ENCODE assay signal across 24 cellular contexts in genomic region chr6:18432619-18433018, GRCh38. TPM values are rescaled to one million over a fixed set of nuclear protein-coding genes. Genes with fewer than 3 reads are reported as not detected.
DNase-seq lines count a peak whose midpoint lies in the region; ATAC-seq and TF ChIP-seq lines count a peak whose summit lies in the region.
"Had no signal": no experiment of that assay in that cellular context is flagged by ENCODE, and none has a peak within 500 bp of the region (broad histone marks: within the 10 kb centered on the region; RNA-seq: fewer than 3 reads in every experiment).

No MANE protein-coding gene starts in this region.

- H3K4me1 ChIP-seq in PC-9 (replicated peaks; ENCODE audit: insufficient read depth) (peaks cover 50% of the 10 kb centered on the region), foreskin keratinocyte (peaks cover 26% of the 10 kb centered on the region), psoas muscle (peaks cover 93% of the 10 kb centered on the region)

- H3F3A ChIP-seq in PC-9 (ENCODE audit: insufficient read depth, low read depth): peaks cover 11% of the 10 kb centered on the region; the same call in 1 of the 2 replicates

- H3K9me3 ChIP-seq in PC-9 (ENCODE audit: insufficient read depth, low read depth) (no peaks in the 10 kb centered on the region), psoas muscle (no peaks in the 10 kb centered on the region)

- peak overlapping the region in 6 of 7 donors; percentile 2 to 76 (median 42) for H3K27ac Mint-ChIP-seq in CD14-positive monocyte
- H3K27ac Mint-ChIP-seq: activated CD8-positive, alpha-beta T cell treated with anti-CD3 and anti-CD28 coated beads, Interleukin-2, amount 10 ng/mL, durations not matched to agents 7 days and 5 days had no signal

- no peak for TF ChIP-seq CTCF in CD14-positive monocyte (IDR thresholded peaks at IDR 0.05)
- TF ChIP-seq CTCF in PC-9 (conservative IDR thresholded peaks at IDR 0.05): no peak
- TF ChIP-seq CTCF in foreskin keratinocyte (conservative IDR thresholded peaks at IDR 0.05): no peak
- TF ChIP-seq CTCF in psoas muscle (IDR thresholded peaks at IDR 0.05): no peak
- no peak for TF ChIP-seq CTCF in GM20000 (IDR thresholded peaks at IDR 0.05; ENCODE audit: extremely low read depth, missing control alignments)

- no peaks in the 10 kb centered on the region for H4K20me1 ChIP-seq in PC-9 (ENCODE audit: insufficient read depth)

- BruUV-seq in PC-9 (replicated peaks; lab: Mats Ljungman, UMichigan): no TSS peak

- DNase-seq in CD14-positive monocyte (ENCODE audit: low spot score) (no peak), PC-9 (no peak), foreskin keratinocyte (no peak), psoas muscle (no peak), GM20000 (ENCODE audit: low spot score) (no peak), HCEC 1CT (no peak), Kasumi-1 (lab: John Stamatoyannopoulos, UW) (no peak), NK-92 (lab: John Stamatoyannopoulos, UW; ENCODE audit: unreplicated experiment) (no peak)
- DNase-seq: activated CD4-positive, alpha-beta T cell treated with anti-CD3 and anti-CD28 coated beads for 1 hour; activated CD8-positive, alpha-beta T cell treated with anti-CD3 and anti-CD28 coated beads, Interleukin-2, amount 10 ng/mL, durations not matched to agents 7 days and 5 days; activated gamma-delta T cell treated with Interleukin-2 at 50 U/mL for 16 hours; activated T-cell treated with anti-CD3 and anti-CD28 coated beads, Interleukin-2, amount 50 U/mL, for 1 hour; foreskin melanocyte; H9; islet precursor cell; NCI-H1048; NCI-H1930; NCI-H2227 treated with DMSO at 0.1 percent for 48 hours; NCI-H748 treated with DMSO at 0.1 percent for 48 hours; stimulated activated CD4-positive, alpha-beta T cell treated with anti-CD3 and anti-CD28 coated beads, Interleukin-12 subunit alpha, Interleukin-12 subunit beta, amount 100 ng/mL, for 4 hours; stimulated activated CD4-positive, alpha-beta T cell treated with anti-CD3 and anti-CD28 coated beads, Interleukin-4, amount 100 ng/mL, for 4 hours; SW 1271 had no signal

- no peak overlapping the region for H2AFZ ChIP-seq in PC-9

- ATAC-seq in foreskin keratinocyte (no peak), psoas muscle (peak in 3 of 4 donors; percentile 22 to 36 (median 27))
- ATAC-seq: activated CD8-positive, alpha-beta T cell treated with anti-CD3 and anti-CD28 coated beads, Interleukin-2, amount 10 ng/mL, durations not matched to agents 7 days and 5 days; Right ventricle myocardium inferior had no signal

- CTCF ChIA-PET in PC-9 (lab: Charles Lee): no interaction called here

- peaks cover 60% of the 10 kb centered on the region for H3K4me1 Mint-ChIP-seq in CD14-positive monocyte

- H3K27ac ChIP-seq in PC-9 (peak overlapping the region; percentile 89; the same call in 1 of the 2 replicates), foreskin keratinocyte (peak overlapping the region; percentile 56), psoas muscle (peak overlapping the region; percentile 79)
- H3K27ac ChIP-seq: cardiac muscle cell had no signal

- H3K4me3 Mint-ChIP-seq in CD14-positive monocyte: no peak overlapping the region
- H3K4me3 Mint-ChIP-seq: activated CD8-positive, alpha-beta T cell treated with anti-CD3 and anti-CD28 coated beads, Interleukin-2, amount 10 ng/mL, durations not matched to agents 7 days and 5 days; H9 had no signal

- H3K4me2 ChIP-seq in PC-9: peak overlapping the region; percentile 14

- H3K4me3 ChIP-seq in PC-9 (no peak overlapping the region), psoas muscle (no peak overlapping the region)
- H3K4me3 ChIP-seq: cardiac muscle cell had no signal

- H3K79me2 ChIP-seq in PC-9 (ENCODE audit: low read depth): peaks cover 5% of the 10 kb centered on the region; the same call in 1 of the 2 replicates

- H3K36me3 ChIP-seq in PC-9 (ENCODE audit: low read depth): 0 out of 2 replicates have a peak, but pooled peaks cover 12% of the 10 kb centered on the region
- H3K36me3 ChIP-seq in psoas muscle (ENCODE audit: insufficient read depth in 1 of 2, low read depth in 1 of 2): peaks cover 0 to 27% of the 10 kb centered on the region in 2 donors
- H3K36me3 ChIP-seq: cardiac muscle cell had no signal

- no peaks in the 10 kb centered on the region for H3K9me3 Mint-ChIP-seq in CD14-positive monocyte
- H3K9me3 Mint-ChIP-seq: H9 had no signal

- WGBS in psoas muscle, 3 donors: 76 to 90% (median 88%) methylated on average over 3 of the region's 3 CpGs

- POLR2A ChIA-PET in PC-9 (lab: Charles Lee; ENCODE audit: unreplicated experiment): interaction anchor here (0.7 kb wide), 1 partner anchor 89 kb away, joined by 8 read pairs; no protein-coding TSS in a partner anchor

- H3K27me3 ChIP-seq in PC-9 (ENCODE audit: insufficient read depth, low read depth) (no peaks in the 10 kb centered on the region), foreskin keratinocyte (no peaks in the 10 kb centered on the region), psoas muscle (ENCODE audit: insufficient read depth in 3 of 3, low read length in 2 of 3) (no peaks in the 10 kb centered on the region)
- H3K27me3 ChIP-seq: cardiac muscle cell had no signal

- H3K27me3 Mint-ChIP-seq in CD14-positive monocyte (ENCODE audit: low read depth in 3 of 3): no peaks in the 10 kb centered on the region

- peaks cover 65 to 84% of the 10 kb centered on the region in 2 donors for H3K36me3 Mint-ChIP-seq in CD14-positive monocyte

- no peaks in the 10 kb centered on the region for H3K9me2 ChIP-seq in PC-9 (ENCODE audit: insufficient read depth)

- intact Hi-C loops in CD14-positive monocyte (cut with micrococcal nuclease) (loop anchor here in 1 of 2 donors (10.0 kb wide), 2 partner anchors 48 to 72 kb away; partner anchors contain the start of gene RNF144B), PC-9 (cut with micrococcal nuclease; ENCODE audit: unreplicated experiment) (loop anchor here (5.0 kb wide), 1 partner anchor 170 kb away; the partner anchor contains the start of gene DEK), psoas muscle (cut with DNase I) (loop anchor here in 1 of 2 donors (10.0 kb wide), 1 partner anchor 72 kb away; no protein-coding TSS in a partner anchor)

RNA-seq across cellular contexts. Expression of gene RNF144B, which starts 45.5 kb away (rescaled TPM):
- polyA plus RNA-seq in CD14-positive monocyte: 10 to 100 TPM; 25.6 to 27.9 TPM
- 26.2 and 34.5 TPM in 2 replicates for total RNA-seq in PC-9 (2021)
- total RNA-seq in foreskin keratinocyte: 17.5 and 18.0 TPM in 2 replicates
- polyA plus RNA-seq in foreskin keratinocyte: 5.7 and 6.7 TPM in 2 replicates
- 10 to 100 TPM; 33.6 to 94.9 (median 65.4) TPM for total RNA-seq in psoas muscle
- polyA plus RNA-seq in psoas muscle: 10 to 100 TPM in 1 of 3 donors, 1 to 10 TPM in 2; 6.0 to 34.5 (median 7.9) TPM
